ENCODE assay signal across 22 cellular contexts in the genomic region with DNA sequence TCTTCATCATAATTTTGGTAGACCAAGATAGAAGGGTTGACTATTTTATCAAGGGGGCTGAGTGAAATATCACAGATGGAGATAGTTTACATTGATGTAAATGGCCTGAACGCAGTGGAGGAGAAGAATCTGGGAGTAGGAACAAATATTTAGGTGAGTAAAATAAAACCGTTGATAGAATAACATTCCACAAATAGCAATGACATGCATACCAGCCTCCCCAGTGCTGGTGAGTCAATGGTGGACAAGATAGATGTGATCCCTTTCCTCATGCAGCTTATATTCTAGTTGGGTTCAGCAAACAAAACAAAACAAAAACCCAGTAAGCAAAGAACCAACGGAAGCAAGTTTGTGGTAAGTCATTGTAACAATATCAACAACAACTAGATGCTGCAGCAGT.
DNase-seq lines count a peak whose midpoint lies in the region; ATAC-seq and TF ChIP-seq lines count a peak whose summit lies in the region.
"Had no signal": no experiment of that assay in that cellular context is flagged by ENCODE, and none has a peak within 500 bp of the region (broad histone marks: within the 10 kb centered on the region; RNA-seq: fewer than 3 reads in every experiment).

No MANE protein-coding gene starts in this region.

- H3F3A ChIP-seq in PC-3 (ENCODE audit: low read length, unreplicated experiment): no peaks in the 10 kb centered on the region

- H3K27ac ChIP-seq in PC-3 (ENCODE audit: low read length): no peak overlapping the region

- no TSS peak for BruUV-seq in PC-3 (replicated peaks; lab: Mats Ljungman, UMichigan)

- no peaks in the 10 kb centered on the region for H3K9me3 ChIP-seq in PC-3 (ENCODE audit: low read length)
- H3K9me3 ChIP-seq: BE2C had no signal

- H3K4me1 ChIP-seq in PC-3 (ENCODE audit: insufficient read depth, low read length): no peaks in the 10 kb centered on the region
- H3K4me1 ChIP-seq: BE2C had no signal

- no peaks in the 10 kb centered on the region for H3K9me2 ChIP-seq in PC-3 (replicated peaks; ENCODE audit: low read length)

- TF ChIP-seq CTCF in PC-3 (conservative IDR thresholded peaks at IDR 0.05; ENCODE audit: low read depth, low read length): no peak

- no peaks in the 10 kb centered on the region for H3K27me3 Mint-ChIP-seq in stimulated activated naive CD8-positive, alpha-beta T cell treated with anti-CD3 and anti-CD28 coated beads, Interleukin-15, amount 100 ng/mL, for 72 hours
- H3K27me3 Mint-ChIP-seq: CD4-positive, CD25-positive, alpha-beta regulatory T cell; CD8-positive, alpha-beta memory T cell had no signal

- H3K4me2 ChIP-seq in PC-3 (ENCODE audit: low read length): no peak overlapping the region
- H3K4me2 ChIP-seq: GM23338 had no signal

- no peaks in the 10 kb centered on the region for H3K27me3 ChIP-seq in PC-3 (ENCODE audit: low read length)
- H3K27me3 ChIP-seq: BE2C had no signal

- H3K4me3 ChIP-seq in PC-3 (ENCODE audit: low read length): no peak overlapping the region
- H3K4me3 ChIP-seq: GM23338 had no signal

- intact Hi-C loops in PC-3 (cut with micrococcal nuclease): no loop called here

- H3K9me3 Mint-ChIP-seq in stimulated activated naive CD8-positive, alpha-beta T cell treated with anti-CD3 and anti-CD28 coated beads, Interleukin-15, amount 100 ng/mL, for 72 hours: no peaks in the 10 kb centered on the region
- H3K9me3 Mint-ChIP-seq: GM23338 had no signal

- DNase-seq in EH (ENCODE audit: low read depth): peak; percentile 27
- peak; percentile 3 for DNase-seq in M059J (ENCODE audit: low read depth)
- DNase-seq in astrocyte of the hippocampus (ENCODE audit: low read depth, low spot score): peak; percentile 8
- peak; percentile 42 for DNase-seq in iris pigment epithelial cell (ENCODE audit: low read depth)
- no peak for DNase-seq in PC-3
- no peak for DNase-seq in stimulated activated naive CD8-positive, alpha-beta T cell treated with anti-CD3 and anti-CD28 coated beads, Interleukin-15, amount 100 ng/mL, for 72 hours
- DNase-seq: 8988T; BE2C; C1 segment of cervical spinal cord; CD4-positive, CD25-positive, alpha-beta regulatory T cell; CD8-positive, alpha-beta memory T cell; COR-L47; DMS 273 treated with DMSO at 0.1 percent for 48 hours; DMS53; DND-41; GF-D8; HCEC 1CT; KG1 had no signal

- H2AFZ ChIP-seq in PC-3 (ENCODE audit: low read length): no peak overlapping the region
- H2AFZ ChIP-seq: GM23338 had no signal

- no peaks in the 10 kb centered on the region for H3K36me3 ChIP-seq in PC-3 (ENCODE audit: low read depth, low read length)
- H3K36me3 ChIP-seq: BE2C had no signal

- no peak overlapping the region for H3K9ac ChIP-seq in PC-3 (ENCODE audit: low read length)

- no peaks in the 10 kb centered on the region for H4K20me1 ChIP-seq in PC-3 (ENCODE audit: low read length)

- ATAC-seq in HG03280 (IDR thresholded peaks at IDR 0.05; ENCODE audit: unreplicated experiment) (no peak), PC-3 (no peak), GM21619 (IDR thresholded peaks at IDR 0.05; ENCODE audit: unreplicated experiment) (no peak)
- ATAC-seq in stimulated activated naive CD8-positive, alpha-beta T cell treated with anti-CD3 and anti-CD28 coated beads, Interleukin-15, amount 100 ng/mL, for 72 hours: no peak
- ATAC-seq: GM23338, HepG2 had no signal

- POLR2A ChIA-PET in PC-3 (lab: Charles Lee; ENCODE audit: unreplicated experiment): no interaction called here

- no peaks in the 10 kb centered on the region for H3K79me2 ChIP-seq in PC-3 (ENCODE audit: low read length)

- H3K27ac Mint-ChIP-seq in stimulated activated naive CD8-positive, alpha-beta T cell treated with anti-CD3 and anti-CD28 coated beads, Interleukin-15, amount 100 ng/mL, for 72 hours: no peak overlapping the region
- H3K27ac Mint-ChIP-seq: CD4-positive, CD25-positive, alpha-beta regulatory T cell; CD8-positive, alpha-beta memory T cell; GM23338 had no signal

- CTCF ChIA-PET in PC-3 (lab: Charles Lee): no interaction called here

- no peaks in the 10 kb centered on the region for H3K4me1 Mint-ChIP-seq in stimulated activated naive CD8-positive, alpha-beta T cell treated with anti-CD3 and anti-CD28 coated beads, Interleukin-15, amount 100 ng/mL, for 72 hours
- H3K4me1 Mint-ChIP-seq: CD4-positive, CD25-positive, alpha-beta regulatory T cell; CD8-positive, alpha-beta memory T cell had no signal

- H3K4me3 Mint-ChIP-seq in stimulated activated naive CD8-positive, alpha-beta T cell treated with anti-CD3 and anti-CD28 coated beads, Interleukin-15, amount 100 ng/mL, for 72 hours: no peak overlapping the region
- H3K4me3 Mint-ChIP-seq: CD4-positive, CD25-positive, alpha-beta regulatory T cell; CD8-positive, alpha-beta memory T cell; GM23338 had no signal

Comparison
In these comparisons a context has a peak if more than half of its experiments do, and no peak if none do; other contexts are left out.
1. DNase-seq: peak in EH (single experiment), M059J (single experiment), astrocyte of the hippocampus (single experiment) and iris pigment epithelial cell (single experiment); none in PC-3 (single experiment) and stimulated activated naive CD8-positive, alpha-beta T cell treated with anti-CD3 and anti-CD28 coated beads, Interleukin-15, amount 100 ng/mL, for 72 hours (0 of 2).